Comparison of ENCODE assay signal across 22 cellular contexts in genomic region chr14:51244591-51244990, GRCh38. TPM values are rescaled to one million over a fixed set of nuclear protein-coding genes. Genes with fewer than 3 reads are reported as not detected.
A peak's percentile ranks its signal among the peaks of the same experiment; 100 is the strongest.
DNase-seq lines count a peak whose midpoint lies in the region; ATAC-seq and TF ChIP-seq lines count a peak whose summit lies in the region.
"Had no signal": no experiment of that assay in that cellular context is flagged by ENCODE, and none has a peak within 500 bp of the region (broad histone marks: within the 10 kb centered on the region; RNA-seq: fewer than 3 reads in every experiment).

No MANE protein-coding gene starts in this region.

- peaks cover 36% of the 10 kb centered on the region; the same call in 1 of the 2 replicates for H4K20me1 ChIP-seq in BLaER1
- H4K20me1 ChIP-seq in DND-41 (ENCODE audit: insufficient read depth, low read length), result peaks cover 24% of the 10 kb centered on the region

- H3K27me3 Mint-ChIP-seq in T-helper 17 cell, result no peaks in the 10 kb centered on the region
- H3K27me3 Mint-ChIP-seq in memory B cell, result no peaks in the 10 kb centered on the region

- peaks cover 66% of the 10 kb centered on the region for H3K79me2 ChIP-seq in DND-41 (ENCODE audit: insufficient read depth, low read length)

- H3K9me3 ChIP-seq in BLaER1 (no peaks in the 10 kb centered on the region), DND-41 (ENCODE audit: insufficient read depth, low read length, severe bottlenecking) (no peaks in the 10 kb centered on the region), T-helper 17 cell (ENCODE audit: control insufficient read depth, low read length, poor library complexity, severe bottlenecking) (no peaks in the 10 kb centered on the region), aorta (ENCODE audit: control insufficient read depth, low read length) (no peaks in the 10 kb centered on the region)
- H3K9me3 ChIP-seq: HAP-1, MG63 had no signal

- H3K27ac Mint-ChIP-seq in T-helper 17 cell (peak overlapping the region; percentile 81), memory B cell (peak overlapping the region; percentile 54)

- ATAC-seq in DND-41 (ENCODE audit: insufficient read depth, low read depth) (no peak), T-helper 17 cell (no peak), memory B cell (ENCODE audit: low read depth) (no peak), aorta (ENCODE audit: low FRiP score) (no peak), HG03378 (IDR thresholded peaks at IDR 0.05; ENCODE audit: unreplicated experiment) (no peak)
- ATAC-seq: Right ventricle myocardium inferior had no signal

- no peak for TF ChIP-seq CTCF in DND-41 (IDR thresholded peaks at IDR 0.05; ENCODE audit: borderline replicate concordance, extremely low read depth, low read length, poor library complexity, severe bottlenecking)

- peaks cover 38% of the 10 kb centered on the region for H3K4me1 ChIP-seq in BLaER1
- peaks cover 42% of the 10 kb centered on the region for H3K4me1 ChIP-seq in DND-41 (ENCODE audit: insufficient read depth, low read length)
- H3K4me1 ChIP-seq in aorta (ENCODE audit: control insufficient read depth in 1 of 2, insufficient read depth in 2 of 2, low read length in 2 of 2), result peaks cover 0 to 2% of the 10 kb centered on the region in 2 donors

- DNase-seq in DND-41, result no peak
- no peak for DNase-seq in T-helper 17 cell
- DNase-seq in memory B cell (ENCODE audit: low spot score in 2 of 2), result no peak
- no peak for DNase-seq in NCI-H345 treated with DMSO at 0.1 percent for 48 hours (lab: John Stamatoyannopoulos, UW; ENCODE audit: unreplicated experiment)
- DNase-seq in aorta, result no peak
- DNase-seq: ACHN, EL, GF-D8, Kasumi-1, MG63, NCI-H1417, NCI-H1694 treated with DMSO at 0.1 percent for 48 hours, NCI-H2081 treated with DMSO at 0.1 percent for 48 hours, NCI-H2171 treated with DMSO at 0.1 percent for 48 hours, NCI-H446, NCI-H526, OCI-M1 had no signal

- no peak overlapping the region for H3K27ac ChIP-seq in BLaER1
- no peak overlapping the region for H3K27ac ChIP-seq in DND-41 (ENCODE audit: low read length)
- no peak overlapping the region for H3K27ac ChIP-seq in aorta (ENCODE audit: low read depth in 1 of 2, low read length in 2 of 2)
- H3K27ac ChIP-seq: C4-2B had no signal

- no peak overlapping the region for H2AFZ ChIP-seq in DND-41 (ENCODE audit: low read depth, low read length)

- intact Hi-C loops in aorta (cut with DNase I), result no loop called here

- H3K9ac ChIP-seq in BLaER1, result no peak overlapping the region
- H3K9ac ChIP-seq in DND-41 (ENCODE audit: low read depth, low read length), result no peak overlapping the region

- H3K4me2 ChIP-seq in BLaER1 (peak overlapping the region; percentile 37; the same call in 1 of the 2 replicates), DND-41 (ENCODE audit: insufficient read depth, low read length) (peak overlapping the region; percentile 32; the same call in 1 of the 2 replicates)

- no peaks in the 10 kb centered on the region for H3K9me3 Mint-ChIP-seq in memory B cell

- H3K36me3 Mint-ChIP-seq in T-helper 17 cell (ENCODE audit: low read depth) (peaks cover 9% of the 10 kb centered on the region), memory B cell (peaks cover 18% of the 10 kb centered on the region)

- H3K27me3 ChIP-seq in BLaER1, result no peaks in the 10 kb centered on the region
- no peaks in the 10 kb centered on the region for H3K27me3 ChIP-seq in DND-41 (ENCODE audit: insufficient read depth, low read length, poor library complexity)
- no peaks in the 10 kb centered on the region for H3K27me3 ChIP-seq in aorta (ENCODE audit: control insufficient read depth in 1 of 2, insufficient read depth in 2 of 2, low read length in 1 of 2)
- H3K27me3 ChIP-seq: MG63 had no signal

- H3K4me3 Mint-ChIP-seq in T-helper 17 cell (no peak overlapping the region), memory B cell (no peak overlapping the region)

- no peak overlapping the region for H3K4me3 ChIP-seq in BLaER1
- no peak overlapping the region; a peak in 1 of 4 replicates for H3K4me3 ChIP-seq in DND-41 (ENCODE audit: low read depth in 1 of 2, low read length in 2 of 2)
- no peak overlapping the region for H3K4me3 ChIP-seq in aorta (ENCODE audit: low read length in 2 of 2)
- H3K4me3 ChIP-seq: HAP-1, MG63 had no signal

- peaks cover 52% of the 10 kb centered on the region for H3K36me3 ChIP-seq in BLaER1
- H3K36me3 ChIP-seq in DND-41 (ENCODE audit: insufficient read depth, low read length), result peaks cover 70% of the 10 kb centered on the region
- H3K36me3 ChIP-seq in aorta (ENCODE audit: control insufficient read depth in 1 of 2, insufficient read depth in 2 of 2, low read length in 1 of 2), result peaks cover 0 to 2% of the 10 kb centered on the region in 2 donors

- 97% methylated on average over 5 of the region's 5 CpGs for WGBS in aorta, 2 donors

- H3K4me1 Mint-ChIP-seq in T-helper 17 cell (peaks cover 20% of the 10 kb centered on the region), memory B cell (peaks cover 35% of the 10 kb centered on the region)

RNA-seq across cellular contexts. Expression of gene TMX1, which starts 4.5 kb away (rescaled TPM):
- total RNA-seq in T-helper 17 cell, result 10 to 100 TPM; 16.5 to 19.4 TPM
- 10 to 100 TPM; 24.3 to 26.9 TPM for total RNA-seq in aorta
- 10 to 100 TPM in 1 of 2 donors, 1 to 10 TPM in 1; 8.8 to 14.6 TPM for polyA plus RNA-seq in aorta
